In genomic region chr11:64003807-64004589, GRCh38 we compare ENCODE assay signal across 29 cellular contexts. TPM values are rescaled to one million over a fixed set of nuclear protein-coding genes. Genes with fewer than 3 reads are reported as not detected.
DNase-seq lines count a peak whose midpoint lies in the region; ATAC-seq and TF ChIP-seq lines count a peak whose summit lies in the region.
"Had no signal": no experiment of that assay in that cellular context is flagged by ENCODE, and none has a peak within 500 bp of the region (broad histone marks: within the 10 kb centered on the region; RNA-seq: fewer than 3 reads in every experiment).

No MANE protein-coding gene starts in this region.

- H3K36me3 ChIP-seq in endodermal cell (ENCODE audit: control insufficient read depth, insufficient read depth, low read length): no peaks in the 10 kb centered on the region
- H3K36me3 ChIP-seq: BE2C, pancreas had no signal

- H3K36me3 Mint-ChIP-seq in endodermal cell (ENCODE audit: low read depth) (no peaks in the 10 kb centered on the region), neural crest cell (ENCODE audit: low read depth) (no peaks in the 10 kb centered on the region)
- H3K36me3 Mint-ChIP-seq in activated T-helper 1 cell treated with anti-CD3 and anti-CD28 coated beads, Interleukin-12 subunit alpha, Interleukin-12 subunit beta, Interleukin-2, Interleukin-4 antibody, amounts not matched to agents 30 ng/mL and 10 ng/mL and 1 ng/mL, durations not matched to agents 14 hours and 24 hours and 36 hours (ENCODE audit: low read depth): no peaks in the 10 kb centered on the region
- H3K36me3 Mint-ChIP-seq: activated naive CD8-positive, alpha-beta T cell; naive B cell; T-cell; type B pancreatic cell had no signal

- peaks cover 47% of the 10 kb centered on the region for H3K27me3 ChIP-seq in endodermal cell (ENCODE audit: control insufficient read depth, insufficient read depth, low read length, poor library complexity, severe bottlenecking)
- H3K27me3 ChIP-seq: BE2C, pancreas had no signal

- H3K4me1 Mint-ChIP-seq in endodermal cell: peaks cover 13% of the 10 kb centered on the region
- H3K4me1 Mint-ChIP-seq in neural crest cell: peaks cover 29% of the 10 kb centered on the region
- peaks cover 6% of the 10 kb centered on the region for H3K4me1 Mint-ChIP-seq in activated T-helper 1 cell treated with anti-CD3 and anti-CD28 coated beads, Interleukin-12 subunit alpha, Interleukin-12 subunit beta, Interleukin-2, Interleukin-4 antibody, amounts not matched to agents 30 ng/mL and 10 ng/mL and 1 ng/mL, durations not matched to agents 14 hours and 24 hours and 36 hours (ENCODE audit: low read depth)

- H3K27ac ChIP-seq in endodermal cell (ENCODE audit: low read depth, low read length): no peak overlapping the region

- TF ChIP-seq CTCF in endodermal cell (conservative IDR thresholded peaks at IDR 0.05) (no peak), neural crest cell (conservative IDR thresholded peaks at IDR 0.05) (no peak)

- WGBS in endodermal cell (ENCODE audit: insufficient coverage in 1 of 2, insufficient read length in 1 of 2), 2 experiments: 81 to 83% methylated on average over 13 to 23 of the region's 23 CpGs

- ATAC-seq in GM18873 (IDR thresholded peaks at IDR 0.05; ENCODE audit: low FRiP score, unreplicated experiment): no peak
- ATAC-seq: activated T-helper 17 cell treated with anti-CD3 and anti-CD28 coated beads, Interleukin-2, amount 50 U/mL, for 72 hours; left colon; sciatic nerve; T-cell had no signal

- H3K9ac ChIP-seq in endodermal cell (ENCODE audit: extremely low read depth, low read length, poor library complexity, severe bottlenecking): no peak overlapping the region

- no peak overlapping the region for H3K4me3 ChIP-seq in endodermal cell (ENCODE audit: low read length)
- H3K4me3 ChIP-seq: HAP-1, pancreas had no signal

- H3K27ac Mint-ChIP-seq in endodermal cell (no peak overlapping the region), neural crest cell (ENCODE audit: unreplicated experiment) (no peak overlapping the region)
- H3K27ac Mint-ChIP-seq in activated T-helper 1 cell treated with anti-CD3 and anti-CD28 coated beads, Interleukin-12 subunit alpha, Interleukin-12 subunit beta, Interleukin-2, Interleukin-4 antibody, amounts not matched to agents 30 ng/mL and 10 ng/mL and 1 ng/mL, durations not matched to agents 14 hours and 24 hours and 36 hours: no peak overlapping the region
- H3K27ac Mint-ChIP-seq: activated naive CD8-positive, alpha-beta T cell; activated T-helper 17 cell treated with anti-CD3 and anti-CD28 coated beads, Interleukin-2, amount 50 U/mL, for 72 hours; T-cell; type B pancreatic cell had no signal

- H3K4me3 Mint-ChIP-seq in endodermal cell (no peak overlapping the region), neural crest cell (peak overlapping the region; percentile 15)
- no peak overlapping the region for H3K4me3 Mint-ChIP-seq in activated T-helper 1 cell treated with anti-CD3 and anti-CD28 coated beads, Interleukin-12 subunit alpha, Interleukin-12 subunit beta, Interleukin-2, Interleukin-4 antibody, amounts not matched to agents 30 ng/mL and 10 ng/mL and 1 ng/mL, durations not matched to agents 14 hours and 24 hours and 36 hours
- H3K4me3 Mint-ChIP-seq: activated naive CD8-positive, alpha-beta T cell; activated T-helper 17 cell treated with anti-CD3 and anti-CD28 coated beads, Interleukin-2, amount 50 U/mL, for 72 hours; T-cell; type B pancreatic cell had no signal

- H3K9me3 Mint-ChIP-seq in endodermal cell (no peaks in the 10 kb centered on the region), neural crest cell (no peaks in the 10 kb centered on the region)
- H3K9me3 Mint-ChIP-seq in activated T-helper 1 cell treated with anti-CD3 and anti-CD28 coated beads, Interleukin-12 subunit alpha, Interleukin-12 subunit beta, Interleukin-2, Interleukin-4 antibody, amounts not matched to agents 30 ng/mL and 10 ng/mL and 1 ng/mL, durations not matched to agents 14 hours and 24 hours and 36 hours: no peaks in the 10 kb centered on the region
- H3K9me3 Mint-ChIP-seq: activated T-helper 17 cell treated with anti-CD3 and anti-CD28 coated beads, Interleukin-2, amount 50 U/mL, for 72 hours; naive B cell; T-cell; type B pancreatic cell had no signal

- intact Hi-C loops in activated T-helper 1 cell treated with anti-CD3 and anti-CD28 coated beads, Interleukin-12 subunit alpha, Interleukin-12 subunit beta, Interleukin-2, Interleukin-4 antibody, amounts not matched to agents 30 ng/mL and 10 ng/mL and 1 ng/mL, durations not matched to agents 14 hours and 24 hours and 36 hours (cut with micrococcal nuclease): no loop called here

- peak; percentile 60 for DNase-seq in DMS 273 (lab: John Stamatoyannopoulos, UW; ENCODE audit: unreplicated experiment)
- no peak for DNase-seq in DMS 273 treated with DMSO at 0.1 percent for 48 hours (lab: John Stamatoyannopoulos, UW)
- DNase-seq in SW480 (ENCODE audit: low spot score): peak; percentile 27
- DNase-seq in endodermal cell: peak; percentile 57
- DNase-seq in neural crest cell (ENCODE audit: low read depth, low spot score): no peak
- no peak for DNase-seq in nucleus accumbens (lab: John Stamatoyannopoulos, UW)
- no peak for DNase-seq in activated T-helper 1 cell treated with anti-CD3 and anti-CD28 coated beads, Interleukin-12 subunit alpha, Interleukin-12 subunit beta, Interleukin-2, Interleukin-4 antibody, amounts not matched to agents 30 ng/mL and 10 ng/mL and 1 ng/mL, durations not matched to agents 14 hours and 24 hours and 36 hours (ENCODE audit: low spot score)
- DNase-seq: activated CD4-positive, alpha-beta T cell treated with anti-CD3 and anti-CD28 coated beads for 4 hours; BE2C; COR-L47; head of caudate nucleus; KG1; left colon; mesendoderm; naive B cell; NCI-H1694 treated with DMSO at 0.1 percent for 48 hours; NCI-H345; OCI-M1; SHP77 treated with DMSO at 0.1 percent for 48 hours; stimulated activated CD4-positive, alpha-beta T cell treated with anti-CD3 and anti-CD28 coated beads, Interleukin-15, amount 100 ng/mL, for 24 hours; T-cell had no signal

- H3K27me3 Mint-ChIP-seq in endodermal cell (ENCODE audit: insufficient read depth) (peaks cover 81% of the 10 kb centered on the region), neural crest cell (ENCODE audit: low read depth) (peaks cover 39% of the 10 kb centered on the region)
- H3K27me3 Mint-ChIP-seq in activated T-helper 1 cell treated with anti-CD3 and anti-CD28 coated beads, Interleukin-12 subunit alpha, Interleukin-12 subunit beta, Interleukin-2, Interleukin-4 antibody, amounts not matched to agents 30 ng/mL and 10 ng/mL and 1 ng/mL, durations not matched to agents 14 hours and 24 hours and 36 hours (ENCODE audit: insufficient read depth): peaks cover 29% of the 10 kb centered on the region

- peaks cover 3% of the 10 kb centered on the region for H3K4me1 ChIP-seq in endodermal cell (ENCODE audit: control insufficient read depth, insufficient read depth, low read length)
- H3K4me1 ChIP-seq: HAP-1 had no signal

- no peaks in the 10 kb centered on the region for H3K9me3 ChIP-seq in endodermal cell (ENCODE audit: control insufficient read depth, low read length)
- H3K9me3 ChIP-seq: BE2C, HAP-1, pancreas had no signal

RNA-seq across cellular contexts. Expression of gene OTUB1, which starts 17.8 kb away (rescaled TPM):
- total RNA-seq in endodermal cell (10 to 100 TPM; 87.7 to 95.1 TPM), neural crest cell (122 and 124 TPM in 2 replicates)
- polyA plus RNA-seq in endodermal cell (2013, experiment 1 of 2): 147 TPM
- polyA plus RNA-seq in endodermal cell (2013, experiment 2 of 2): 134 TPM
- total RNA-seq in activated T-helper 1 cell treated with anti-CD3 and anti-CD28 coated beads, Interleukin-12 subunit alpha, Interleukin-12 subunit beta, Interleukin-2, Interleukin-4 antibody, amounts not matched to agents 30 ng/mL and 10 ng/mL and 1 ng/mL, durations not matched to agents 14 hours and 24 hours and 36 hours: 104 and 114 TPM in 2 replicates

RNA-seq across cellular contexts. Expression of gene COX8A, which starts 29.6 kb away (rescaled TPM):
- total RNA-seq in endodermal cell (100 to 1,000 TPM; 258 to 298 TPM), neural crest cell (349 and 389 TPM in 2 replicates)
- 420 TPM for polyA plus RNA-seq in endodermal cell (2013, experiment 1 of 2)
- polyA plus RNA-seq in endodermal cell (2013, experiment 2 of 2): 373 TPM
- 289 and 291 TPM in 2 replicates for total RNA-seq in activated T-helper 1 cell treated with anti-CD3 and anti-CD28 coated beads, Interleukin-12 subunit alpha, Interleukin-12 subunit beta, Interleukin-2, Interleukin-4 antibody, amounts not matched to agents 30 ng/mL and 10 ng/mL and 1 ng/mL, durations not matched to agents 14 hours and 24 hours and 36 hours

RNA-seq across cellular contexts. Expression of gene FLRT1, which starts 31.7 kb away (rescaled TPM):
- not detected for total RNA-seq in endodermal cell
- polyA plus RNA-seq in endodermal cell (2013, experiment 1 of 2): 4.2 TPM
- 3.8 TPM for polyA plus RNA-seq in endodermal cell (2013, experiment 2 of 2)
- total RNA-seq in neural crest cell: 2.4 and 3.0 TPM in 2 replicates
- not detected in 2 replicates for total RNA-seq in activated T-helper 1 cell treated with anti-CD3 and anti-CD28 coated beads, Interleukin-12 subunit alpha, Interleukin-12 subunit beta, Interleukin-2, Interleukin-4 antibody, amounts not matched to agents 30 ng/mL and 10 ng/mL and 1 ng/mL, durations not matched to agents 14 hours and 24 hours and 36 hours
- total RNA-seq: A172; activated T-helper 17 cell treated with anti-CD3 and anti-CD28 coated beads, Interleukin-2, amount 50 U/mL, for 72 hours; T-cell had no signal

Comparison
In these comparisons a context has a peak if more than half of its experiments do, and no peak if none do; other contexts are left out.
1. DNase-seq: peak in DMS 273 (single experiment), SW480 (single experiment) and endodermal cell (single experiment); none in DMS 273 treated with DMSO at 0.1 percent for 48 hours (single experiment), neural crest cell (single experiment), nucleus accumbens (0 of 56) and activated T-helper 1 cell treated with anti-CD3 and anti-CD28 coated beads, Interleukin-12 subunit alpha, Interleukin-12 subunit beta, Interleukin-2, Interleukin-4 antibody, amounts not matched to agents 30 ng/mL and 10 ng/mL and 1 ng/mL, durations not matched to agents 14 hours and 24 hours and 36 hours (single experiment).